In the genomic region with DNA sequence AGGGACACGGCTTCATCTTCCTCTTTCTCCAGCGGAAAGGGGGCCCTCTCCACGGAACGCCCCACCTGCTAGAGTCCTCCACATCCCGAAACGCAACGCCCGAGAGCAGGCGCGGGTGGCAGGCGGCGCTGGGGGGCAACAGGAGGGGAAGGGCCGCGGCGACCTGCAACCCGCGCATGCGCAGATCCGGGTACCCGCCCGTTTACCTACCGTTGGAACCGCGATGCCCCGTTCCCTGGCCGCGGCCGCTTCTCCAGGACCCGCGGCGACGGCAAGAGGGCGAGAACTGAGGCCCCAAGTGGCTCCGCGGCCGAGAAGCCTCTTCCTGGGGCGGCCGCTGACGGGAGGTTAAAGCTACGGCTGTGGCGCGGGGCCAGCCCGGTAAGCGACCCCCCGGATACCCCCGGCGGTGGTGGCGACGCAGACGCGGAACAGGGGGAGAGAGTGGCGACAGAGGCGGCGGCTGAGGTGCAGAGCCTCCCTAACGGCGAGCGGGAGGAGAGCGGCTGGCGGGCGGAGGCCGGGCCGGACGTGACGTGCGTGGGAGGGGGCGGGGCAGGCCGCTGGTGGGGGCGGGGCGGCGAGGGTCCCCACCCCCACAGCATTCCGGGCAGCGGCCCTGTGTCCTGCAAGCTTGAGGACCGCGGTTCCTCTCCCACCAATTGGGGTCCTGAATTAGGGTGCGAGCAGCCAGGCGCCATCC, we compare ENCODE assay signal across 8 cellular contexts. TPM values are rescaled to one million over a fixed set of nuclear protein-coding genes. Genes with fewer than 3 reads are reported as not detected.
DNase-seq lines count a peak whose midpoint lies in the region; ATAC-seq, FAIRE-seq and TF ChIP-seq lines count a peak whose summit lies in the region.

Gene FAM13B (minus strand): TSS at position 508 of the 703 bp plus-strand sequence. CDS start 13,968 bp downstream, outside the sequence.

- H3K9me2 ChIP-seq in PC-9 (ENCODE audit: insufficient read depth) = no peaks in the 10 kb centered on the region

- in situ Hi-C loops in Caki2 (cut with HindIII; ENCODE audit: low pct_unique_long_range_greater_than_20kb, low sequenced_read_pairs) = no loop called here

- H3K4me2 ChIP-seq in PC-9 = peak within 1 kb of the TSS; percentile 91

- H4K20me1 ChIP-seq in PC-9 (ENCODE audit: insufficient read depth) = peaks cover 38% of the 10 kb centered on the region

- peak; percentile 83 for DNase-seq in Caki2 (ENCODE audit: low read depth)
- DNase-seq in HTR-8/SVneo (ENCODE audit: insufficient read length, low spot score) = peak; percentile 83
- peak; percentile 58 to 83 for DNase-seq in PC-9
- DNase-seq in activated T-cell treated with anti-CD3 and anti-CD28 coated beads for 48 hours (ENCODE audit: low read depth) = peak; percentile 76
- DNase-seq in erythroblast (lab: John Stamatoyannopoulos, UW) = peak; percentile 88 to 93
- peak; percentile 69 to 70 for DNase-seq in stimulated activated CD8-positive, alpha-beta memory T cell treated with anti-CD3 and anti-CD28 coated beads, Interleukin-7, amount 100 ng/mL, for 48 hours (ENCODE audit: extremely low read depth in 1 of 2, low read depth in 1 of 2)

- no peaks in the 10 kb centered on the region for H3K9me3 ChIP-seq in PC-9 (ENCODE audit: insufficient read depth, low read depth)
- H3K9me3 ChIP-seq in muscle layer of duodenum (ENCODE audit: control insufficient read depth in 1 of 2, low read length in 2 of 2) = no peaks in the 10 kb centered on the region

- H3K27me3 ChIP-seq in PC-9 (ENCODE audit: insufficient read depth, low read depth) (no peaks in the 10 kb centered on the region), muscle layer of duodenum (ENCODE audit: low read depth, low read length) (no peaks in the 10 kb centered on the region)

- BruUV-seq in PC-9 (replicated peaks; lab: Mats Ljungman, UMichigan) = no TSS peak

- peak; percentile 48 for ATAC-seq in GM21390 (IDR thresholded peaks at IDR 0.05; ENCODE audit: unreplicated experiment)

- FAIRE-seq in HTR-8/SVneo (lab: Jason Lieb, UNC) = no peak

- H3K4me1 ChIP-seq in PC-9 (replicated peaks; ENCODE audit: insufficient read depth) (peaks cover 26% of the 10 kb centered on the region), muscle layer of duodenum (ENCODE audit: control insufficient read depth in 1 of 2, insufficient read depth in 2 of 2, low read length in 2 of 2) (peaks cover 16 to 41% of the 10 kb centered on the region in 2 donors)

- CTCF ChIA-PET in PC-9 (lab: Charles Lee) = no interaction called here

- POLR2A ChIA-PET in PC-9 (lab: Charles Lee; ENCODE audit: unreplicated experiment) = no interaction called here

- H3K27ac ChIP-seq in PC-9 (peak within 1 kb of the TSS; percentile 88), muscle layer of duodenum (ENCODE audit: low read length) (peak within 1 kb of the TSS; percentile 96)

- peaks cover 21% of the 10 kb centered on the region for H3F3A ChIP-seq in PC-9 (ENCODE audit: insufficient read depth, low read depth)

- no peak for TF ChIP-seq CTCF in PC-9 (conservative IDR thresholded peaks at IDR 0.05)

- H2AFZ ChIP-seq in PC-9 = peak within 1 kb of the TSS; percentile 83

- peak within 1 kb of the TSS; percentile 59 for H3K4me3 ChIP-seq in PC-9
- peak within 1 kb of the TSS; percentile 94 to 95 for H3K4me3 ChIP-seq in muscle layer of duodenum (ENCODE audit: low read depth in 1 of 2, low read length in 2 of 2)

- peaks cover 52% of the 10 kb centered on the region for H3K79me2 ChIP-seq in PC-9 (ENCODE audit: low read depth)

- intact Hi-C loops in PC-9 (cut with micrococcal nuclease; ENCODE audit: unreplicated experiment) = loop anchor here (1.0 to 2.0 kb wide), 2 partner anchors 253 to 278 kb away; partner anchors contain the start of gene HNRNPA0

- 0 out of 2 replicates have a peak, but pooled peaks cover 3% of the 10 kb centered on the region for H3K36me3 ChIP-seq in PC-9 (ENCODE audit: low read depth)
- peaks cover 0 to 10% of the 10 kb centered on the region in 2 donors for H3K36me3 ChIP-seq in muscle layer of duodenum (ENCODE audit: control insufficient read depth in 1 of 2, insufficient read depth in 2 of 2, low read length in 2 of 2)

- TF ChIP-seq POLR2A in erythroblast (IDR thresholded peaks at IDR 0.05; ENCODE audit: low read length) = peak; percentile 75

RNA-seq across cellular contexts. Expression of gene FAM13B, which starts in this region (rescaled TPM):
- 4.4 and 6.0 TPM in 2 replicates for total RNA-seq in Caki2 (2014; rRNA removed; shearing (Covaris generic); ENCODE audit: low replicate concordance)
- total RNA-seq in PC-9 (2021) = 23.8 and 25.1 TPM in 2 replicates

Comparison
In these comparisons a context has a peak if more than half of its experiments do, and no peak if none do; other contexts are left out.
1. Peak in every context shown above with its lines: DNase-seq, ATAC-seq, H3K4me3 ChIP-seq and H3K27ac ChIP-seq.